In the genomic region with DNA sequence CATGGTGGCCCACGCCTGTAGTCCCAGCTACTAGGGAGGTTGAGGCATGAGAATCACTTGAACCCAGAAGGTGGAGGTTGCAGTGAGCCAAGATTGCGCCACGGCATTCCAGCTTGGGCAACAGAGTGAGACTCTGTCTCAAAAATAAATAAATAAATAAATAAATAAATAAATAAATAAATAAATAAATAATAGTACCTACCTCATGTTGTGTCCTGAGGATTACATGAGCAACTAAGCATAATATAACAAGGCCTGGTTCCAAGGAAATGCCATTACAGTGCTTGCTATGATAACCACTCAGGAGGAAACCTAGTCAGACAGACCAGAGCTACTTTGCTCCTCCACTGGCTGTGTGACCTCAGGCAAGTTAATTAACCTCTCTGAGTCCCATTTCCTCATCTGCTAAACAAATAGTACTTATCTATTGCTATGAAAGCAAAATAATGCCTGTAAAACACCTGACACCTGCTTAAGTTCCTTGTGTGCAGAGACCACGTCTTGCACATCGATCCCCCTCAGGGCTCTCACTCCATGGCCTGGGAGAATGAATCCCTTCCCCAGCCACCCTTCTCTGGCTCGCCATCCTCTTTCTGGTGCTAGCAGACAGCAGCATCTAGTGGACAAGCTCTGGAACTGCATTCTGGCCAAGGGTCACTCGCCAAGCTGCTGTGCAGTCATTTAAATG, we compare ENCODE assay signal across 8 cellular contexts. TPM values are rescaled to one million over a fixed set of nuclear protein-coding genes. Genes with fewer than 3 reads are reported as not detected.
DNase-seq lines count a peak whose midpoint lies in the region; ATAC-seq and TF ChIP-seq lines count a peak whose summit lies in the region.

No MANE protein-coding gene starts in this region.

- H3K27me3 ChIP-seq in OCI-LY1 (ENCODE audit: insufficient read depth, low read length) (peaks cover 5% of the 10 kb centered on the region; the same call in 1 of the 2 replicates), thyroid gland (no peaks in the 10 kb centered on the region)

- ATAC-seq in HG02571 (IDR thresholded peaks at IDR 0.05; ENCODE audit: unreplicated experiment) = no peak

- H3K79me2 ChIP-seq in OCI-LY1 (ENCODE audit: insufficient read depth, low read length) = no peaks in the 10 kb centered on the region

- H3K4me3 Mint-ChIP-seq in activated T-cell treated with anti-CD3 and anti-CD28 coated beads, Interleukin-2, amount 50 U/mL, for 24 hours = no peak overlapping the region
- H3K4me3 Mint-ChIP-seq in nephron = peak overlapping the region in 1 of 3 experiments; percentile 9

- H3K9ac ChIP-seq in OCI-LY1 (ENCODE audit: low read length) = no peak overlapping the region

- no peak overlapping the region for H3K27ac Mint-ChIP-seq in activated T-cell treated with anti-CD3 and anti-CD28 coated beads, Interleukin-2, amount 50 U/mL, for 24 hours
- no peak overlapping the region for H3K27ac Mint-ChIP-seq in nephron

- in situ Hi-C loops in Caki2 (cut with HindIII; ENCODE audit: low pct_unique_long_range_greater_than_20kb, low sequenced_read_pairs) = no loop called here

- H3K36me3 ChIP-seq in OCI-LY1 (ENCODE audit: insufficient read depth, low read length) (no peaks in the 10 kb centered on the region), thyroid gland (no peaks in the 10 kb centered on the region)

- no peaks in the 10 kb centered on the region for H3K4me1 ChIP-seq in OCI-LY1 (ENCODE audit: insufficient read depth, low read length, severe bottlenecking)
- no peaks in the 10 kb centered on the region for H3K4me1 ChIP-seq in thyroid gland

- H3K27ac ChIP-seq in OCI-LY1 (ENCODE audit: low read depth, low read length, poor library complexity, severe bottlenecking) (no peak overlapping the region), thyroid gland (no peak overlapping the region)

- H3K4me3 ChIP-seq in OCI-LY1 (ENCODE audit: low read depth, low read length, poor library complexity, severe bottlenecking) (no peak overlapping the region), thyroid gland (replicated peaks in 1 of 3) (no peak overlapping the region)

- H3K4me1 Mint-ChIP-seq in activated T-cell treated with anti-CD3 and anti-CD28 coated beads, Interleukin-2, amount 50 U/mL, for 24 hours (ENCODE audit: low read depth) = peaks cover 18% of the 10 kb centered on the region
- H3K4me1 Mint-ChIP-seq in nephron = peaks cover 7% of the 10 kb centered on the region

- H3K36me3 Mint-ChIP-seq in activated T-cell treated with anti-CD3 and anti-CD28 coated beads, Interleukin-2, amount 50 U/mL, for 24 hours (ENCODE audit: low read depth) = peaks cover 8% of the 10 kb centered on the region
- no peaks in the 10 kb centered on the region for H3K36me3 Mint-ChIP-seq in nephron (ENCODE audit: low read depth)

- peaks cover 61% of the 10 kb centered on the region for H3K27me3 Mint-ChIP-seq in activated T-cell treated with anti-CD3 and anti-CD28 coated beads, Interleukin-2, amount 50 U/mL, for 24 hours
- H3K27me3 Mint-ChIP-seq in nephron (ENCODE audit: low read depth) = peaks cover 64% of the 10 kb centered on the region

- H3K4me2 ChIP-seq in OCI-LY1 (ENCODE audit: low read length) = no peak overlapping the region

- WGBS in thyroid gland, 2 donors = 35 to 40% methylated on average over 7 of the region's 7 CpGs

- no peaks in the 10 kb centered on the region for H3K9me3 ChIP-seq in OCI-LY1 (ENCODE audit: low read length)
- H3K9me3 ChIP-seq in thyroid gland = no peaks in the 10 kb centered on the region

- intact Hi-C loops in thyroid gland (cut with DNase I) = loop anchor here (5.0 kb wide), 1 partner anchor 175 kb away; no protein-coding TSS in a partner anchor

- peak; percentile 54 for DNase-seq in Caki2 (ENCODE audit: low read depth)
- DNase-seq in HuH-7 (ENCODE audit: low spot score) = peak; percentile 82
- peak; percentile 72 for DNase-seq in activated T-cell treated with anti-CD3 and anti-CD28 coated beads, Interleukin-2, amount 50 U/mL, for 24 hours
- peak; percentile 54 for DNase-seq in fibroblast of gingiva (ENCODE audit: low read depth)
- DNase-seq in thyroid gland = peak; percentile 62

- no peaks in the 10 kb centered on the region for H3K9me3 Mint-ChIP-seq in activated T-cell treated with anti-CD3 and anti-CD28 coated beads, Interleukin-2, amount 50 U/mL, for 24 hours
- H3K9me3 Mint-ChIP-seq in nephron = no peaks in the 10 kb centered on the region

- TF ChIP-seq POLR2A in thyroid gland (IDR thresholded peaks at IDR 0.05) = no peak

- no peaks in the 10 kb centered on the region for H4K20me1 ChIP-seq in OCI-LY1 (ENCODE audit: insufficient read depth, low read length)

- H3K9me2 ChIP-seq in OCI-LY1 (ENCODE audit: low read depth, low read length) = no peaks in the 10 kb centered on the region

- H3F3A ChIP-seq in OCI-LY1 (ENCODE audit: insufficient read depth, low read length) = no peaks in the 10 kb centered on the region

- no peak overlapping the region for H2AFZ ChIP-seq in OCI-LY1 (ENCODE audit: low read length)

- peak; percentile 100 for TF ChIP-seq CTCF in OCI-LY1 (IDR thresholded peaks at IDR 0.05; ENCODE audit: low read length)
- peak; percentile 99 to 100 (median 99) for TF ChIP-seq CTCF in nephron (IDR thresholded peaks at IDR 0.05; ENCODE audit: unreplicated experiment in 3 of 3)
- peak; percentile 98 to 99 (median 98) for TF ChIP-seq CTCF in thyroid gland (IDR thresholded peaks at IDR 0.05)

RNA-seq across cellular contexts. Expression of a gene that starts 7.5 kb away (rescaled TPM):
- total RNA-seq in Caki2 (2014; rRNA removed; shearing (Covaris generic); ENCODE audit: low replicate concordance) = 14.1 and 20.4 TPM in 2 replicates
- 1 to 10 TPM in 1 of 4 donors, under 1 TPM in 3; 0.20 to 1.8 (median 0.41) TPM for total RNA-seq in thyroid gland

RNA-seq across cellular contexts. Expression of a gene that starts 37.8 kb away (rescaled TPM):
- total RNA-seq in Caki2 (2014; rRNA removed; shearing (Covaris generic); ENCODE audit: low replicate concordance) = 22.8 and 27.9 TPM in 2 replicates
- 100 to 1,000 TPM; 111 to 192 (median 115) TPM for total RNA-seq in thyroid gland
